Comparison of ENCODE assay signal across 8 cellular contexts in genomic region chr9:127976498-127976897, GRCh38. TPM values are rescaled to one million over a fixed set of nuclear protein-coding genes. Genes with fewer than 3 reads are reported as not detected.
DNase-seq lines count a peak whose midpoint lies in the region; ATAC-seq and TF ChIP-seq lines count a peak whose summit lies in the region.

No MANE protein-coding gene starts in this region.

- POLR2A ChIA-PET in activated CD4-positive, alpha-beta memory T cell treated with anti-CD3 and anti-CD28 coated beads for 36 hours (lab: Charles Lee): interaction anchor here (1.4 to 7.1 kb wide), 4 partner anchors 21 to 118 kb away, joined by 3 to 45 read pairs (median 17); no protein-coding TSS in a partner anchor

- H3K9ac ChIP-seq in liver (ENCODE audit: low read depth in 1 of 2, low read length in 2 of 2): peak overlapping the region in 1 of 2 donors; percentile 77

- CTCF ChIA-PET in activated CD4-positive, alpha-beta memory T cell treated with anti-CD3 and anti-CD28 coated beads for 36 hours (lab: Charles Lee): interaction anchor here (0.7 to 12.2 kb wide), 6 partner anchors 21 to 58 kb away, joined by 3 to 106 read pairs (median 16); no protein-coding TSS in a partner anchor

- H3K4me1 Mint-ChIP-seq in activated CD4-positive, alpha-beta memory T cell treated with anti-CD3 and anti-CD28 coated beads for 36 hours (ENCODE audit: low read depth): peaks cover 67% of the 10 kb centered on the region

- no peaks in the 10 kb centered on the region for H3K36me3 ChIP-seq in right atrium auricular region
- H3K36me3 ChIP-seq in liver (ENCODE audit: control insufficient read depth in 4 of 4, insufficient read depth in 3 of 4, low read depth in 1 of 4, low read length in 3 of 4): peaks cover 0 to 2% (median 0%) of the 10 kb centered on the region in 4 donors
- H3K36me3 ChIP-seq in vagina: no peaks in the 10 kb centered on the region
- no peaks in the 10 kb centered on the region; the same call in 1 of the 2 replicates for H3K36me3 ChIP-seq in HAP-1 (replicated peaks)

- peaks cover 16% of the 10 kb centered on the region for H3K36me3 Mint-ChIP-seq in activated CD4-positive, alpha-beta memory T cell treated with anti-CD3 and anti-CD28 coated beads for 36 hours

- peak overlapping the region; percentile 88 for H3K27ac Mint-ChIP-seq in activated CD4-positive, alpha-beta memory T cell treated with anti-CD3 and anti-CD28 coated beads for 36 hours

- H3K27me3 ChIP-seq in right atrium auricular region (no peaks in the 10 kb centered on the region), liver (ENCODE audit: control insufficient read depth in 4 of 4, insufficient read depth in 4 of 4, low read length in 3 of 4) (no peaks in the 10 kb centered on the region), vagina (no peaks in the 10 kb centered on the region), HAP-1 (ENCODE audit: low read depth) (no peaks in the 10 kb centered on the region)

- H3K4me1 ChIP-seq in right atrium auricular region: peaks cover 0 to 91% of the 10 kb centered on the region in 2 donors
- H3K4me1 ChIP-seq in liver (ENCODE audit: control insufficient read depth in 4 of 4, insufficient read depth in 4 of 4, low read length in 3 of 4): peaks cover 38 to 82% (median 70%) of the 10 kb centered on the region in 4 donors
- peaks cover 87% of the 10 kb centered on the region for H3K4me1 ChIP-seq in vagina
- peaks cover 19% of the 10 kb centered on the region for H3K4me1 ChIP-seq in HAP-1

- peak in 1 of 2 donors; percentile 5 for TF ChIP-seq RAD21 in liver (IDR thresholded peaks at IDR 0.05)

- TF ChIP-seq POLR2A in vagina (IDR thresholded peaks at IDR 0.05): no peak

- no peaks in the 10 kb centered on the region for H3K9me3 ChIP-seq in right atrium auricular region
- no peaks in the 10 kb centered on the region for H3K9me3 ChIP-seq in liver (ENCODE audit: control insufficient read depth in 4 of 4, low read length in 3 of 4)
- H3K9me3 ChIP-seq in vagina: no peaks in the 10 kb centered on the region
- H3K9me3 ChIP-seq in HAP-1: no peaks in the 10 kb centered on the region

- in situ Hi-C loops in HAP-1 (cut with MboI; ENCODE audit: low sequenced_read_pairs): no loop called here

- H3K4me3 Mint-ChIP-seq in activated CD4-positive, alpha-beta memory T cell treated with anti-CD3 and anti-CD28 coated beads for 36 hours: peak overlapping the region; percentile 96

- TF ChIP-seq CTCF in right atrium auricular region (IDR thresholded peaks at IDR 0.05) (no peak), liver (IDR thresholded peaks at IDR 0.05; ENCODE audit: low read depth, low read length, missing input control) (no peak), vagina (IDR thresholded peaks at IDR 0.05) (no peak)

- H3K9me3 Mint-ChIP-seq in activated CD4-positive, alpha-beta memory T cell treated with anti-CD3 and anti-CD28 coated beads for 36 hours: no peaks in the 10 kb centered on the region

- H3K27ac ChIP-seq in right atrium auricular region (peak overlapping the region; percentile 94 to 96), liver (ENCODE audit: low read depth in 1 of 2, low read length in 2 of 2) (peak overlapping the region in 1 of 2 donors; percentile 95), vagina (peak overlapping the region; percentile 96)

- WGBS in liver: 19% methylated on average over 6 of the region's 6 CpGs

- H3K27me3 Mint-ChIP-seq in activated CD4-positive, alpha-beta memory T cell treated with anti-CD3 and anti-CD28 coated beads for 36 hours: no peaks in the 10 kb centered on the region

- ATAC-seq in HG02885 (IDR thresholded peaks at IDR 0.05; ENCODE audit: poor library complexity, unreplicated experiment): no peak

- H3K4me3 ChIP-seq in right atrium auricular region (peak overlapping the region in 1 of 2 donors; percentile 13), liver (ENCODE audit: low read depth in 1 of 3, low read length in 3 of 3) (peak overlapping the region in 2 of 3 donors; percentile 65 to 85), vagina (peak overlapping the region; percentile 78 to 95), HAP-1 (no peak overlapping the region)

- no peak for DNase-seq in right atrium auricular region (ENCODE audit: low spot score)
- DNase-seq in cardiac septum (ENCODE audit: low spot score): no peak
- DNase-seq in activated CD4-positive, alpha-beta memory T cell treated with anti-CD3 and anti-CD28 coated beads for 36 hours: no peak
- no peak for DNase-seq in vagina (ENCODE audit: extremely low spot score in 2 of 2)
- no peak for DNase-seq in HAP-1 (ENCODE audit: low spot score in 2 of 2)
- no peak for DNase-seq in RPMI8226

- intact Hi-C loops in cardiac septum (cut with DNase I): no loop called here
- intact Hi-C loops in activated CD4-positive, alpha-beta memory T cell treated with anti-CD3 and anti-CD28 coated beads for 36 hours (cut with micrococcal nuclease): loop anchor here (5.0 kb wide), 1 partner anchor 204 kb away; no protein-coding TSS in a partner anchor
- intact Hi-C loops in vagina (cut with DNase I): no loop called here

TF ChIP-seq in liver, 16 proteins besides CTCF, POLR2A, EP300 and RAD21:
- TF ChIP-seq RXRA (IDR thresholded peaks at IDR 0.05) (peak in 1 of 2 donors; percentile 31), FOXA1 (IDR thresholded peaks at IDR 0.05) (no peak), JUND (IDR thresholded peaks at IDR 0.05) (no peak), HNF4A (conservative IDR thresholded peaks at IDR 0.05) (no peak), ZBTB33 (IDR thresholded peaks at IDR 0.05) (no peak), ATF3 (IDR thresholded peaks at IDR 0.05) (no peak), SP1 (IDR thresholded peaks at IDR 0.05) (peak; percentile 3), YY1 (IDR thresholded peaks at IDR 0.05) (no peak)

RNA-seq across cellular contexts. Expression of gene EEIG1, which starts 4.3 kb away (rescaled TPM):
- 10 to 100 TPM in 1 of 2 donors, 1 to 10 TPM in 1; 8.3 to 11.6 TPM for total RNA-seq in right atrium auricular region
- 24.1 TPM for total RNA-seq in cardiac septum
- 10 to 100 TPM; 50.7 to 58.0 TPM for total RNA-seq in activated CD4-positive, alpha-beta memory T cell treated with anti-CD3 and anti-CD28 coated beads for 36 hours
- 10 to 100 TPM in 1 of 2 donors, 1 to 10 TPM in 1; 4.9 to 14.3 TPM for total RNA-seq in liver
- polyA plus RNA-seq in liver: 10 to 100 TPM in 1 of 2 donors, 1 to 10 TPM in 1; 6.7 to 11.2 TPM
- total RNA-seq in vagina: 30.9 TPM

RNA-seq across cellular contexts. Expression of gene DPM2, which starts 38.8 kb away (rescaled TPM):
- total RNA-seq in right atrium auricular region: 10 to 100 TPM in 1 of 2 donors, 1 to 10 TPM in 1; 4.7 to 11.4 TPM
- 14.9 TPM for total RNA-seq in cardiac septum
- total RNA-seq in activated CD4-positive, alpha-beta memory T cell treated with anti-CD3 and anti-CD28 coated beads for 36 hours: 10 to 100 TPM; 41.5 to 42.0 TPM
- 10 to 100 TPM in 1 of 2 donors, 1 to 10 TPM in 1; 9.3 to 22.0 TPM for total RNA-seq in liver
- 10 to 100 TPM; 22.0 to 25.0 TPM for polyA plus RNA-seq in liver
- 17.7 TPM for total RNA-seq in vagina

RNA-seq across cellular contexts. Expression of gene PIP5KL1, which starts 45.9 kb away (rescaled TPM):
- total RNA-seq in right atrium auricular region: under 1 TPM in 1 of 2 donors, not detected in 1; 0.20 TPM
- 0.57 TPM for total RNA-seq in cardiac septum
- total RNA-seq in activated CD4-positive, alpha-beta memory T cell treated with anti-CD3 and anti-CD28 coated beads for 36 hours: 1 to 10 TPM in 1 of 2 experiments, under 1 TPM in 1; 0.94 to 2.9 TPM
- total RNA-seq in liver: 1 to 10 TPM in 1 of 2 donors, under 1 TPM in 1; 0.59 to 1.5 TPM
- under 1 TPM; 0.06 to 0.40 TPM for polyA plus RNA-seq in liver
- 10.3 TPM for total RNA-seq in vagina

RNA-seq across cellular contexts. Expression of gene ST6GALNAC4, which starts 59.7 kb away (rescaled TPM):
- total RNA-seq in right atrium auricular region: 10 to 100 TPM; 31.7 to 59.0 TPM
- total RNA-seq in cardiac septum: 48.1 TPM
- total RNA-seq in activated CD4-positive, alpha-beta memory T cell treated with anti-CD3 and anti-CD28 coated beads for 36 hours: 10 to 100 TPM; 21.2 to 23.5 TPM
- total RNA-seq in liver: 10 to 100 TPM in 1 of 2 donors, 1 to 10 TPM in 1; 4.5 to 83.7 TPM
- polyA plus RNA-seq in liver: 10 to 100 TPM in 1 of 2 donors, 1 to 10 TPM in 1; 2.5 to 10.6 TPM
- total RNA-seq in vagina: 33.1 TPM
